In the genomic region with DNA sequence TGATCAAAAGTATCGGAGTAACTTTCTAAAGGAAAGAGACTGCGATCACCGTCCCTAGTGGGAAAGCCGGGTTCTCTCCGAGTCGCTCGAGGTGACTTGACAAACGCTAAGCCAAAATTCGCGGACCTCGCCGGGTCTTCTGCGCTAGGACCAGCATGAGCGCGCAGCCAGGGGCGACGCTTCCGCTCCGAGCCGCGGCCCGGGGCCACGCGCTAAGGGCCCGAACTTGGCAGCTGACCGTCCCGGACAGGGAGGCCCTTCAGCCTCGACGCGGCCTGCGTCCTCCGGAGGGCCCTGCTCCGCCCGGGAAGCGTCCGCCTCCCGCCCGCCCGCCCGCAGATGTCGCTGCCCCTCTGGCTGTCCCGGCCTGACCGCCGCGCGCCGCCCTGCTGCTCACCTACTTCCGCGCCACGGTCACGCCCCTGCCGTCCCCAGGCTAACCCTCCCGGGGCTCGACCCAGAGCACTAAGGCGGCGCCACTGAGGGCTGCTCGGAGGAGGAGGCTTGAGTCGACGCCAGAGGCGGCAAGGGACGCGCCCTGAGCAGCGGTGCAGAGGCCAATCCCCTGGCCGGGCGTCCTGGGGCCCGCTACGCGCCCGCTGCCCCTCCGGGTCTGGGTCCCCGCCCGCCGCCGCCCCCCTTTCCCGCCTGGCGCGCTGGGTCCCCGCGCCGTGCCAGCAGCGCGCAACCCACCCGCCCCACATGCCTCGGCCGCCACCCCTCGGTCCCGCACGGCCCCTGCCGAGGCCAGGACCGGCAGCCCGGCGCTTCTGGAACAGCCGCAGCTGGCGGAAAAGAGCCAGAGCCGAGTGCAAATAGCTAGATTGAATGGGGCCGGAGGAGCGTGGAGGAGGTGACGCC, we compare ENCODE assay signal across 8 cellular contexts. TPM values are rescaled to one million over a fixed set of nuclear protein-coding genes. Genes with fewer than 3 reads are reported as not detected.
DNase-seq lines count a peak whose midpoint lies in the region; ATAC-seq, FAIRE-seq and TF ChIP-seq lines count a peak whose summit lies in the region.

No MANE protein-coding gene starts in this region.

- peak; percentile 38 for TF ChIP-seq POLR2A in GM12891 (IDR thresholded peaks at IDR 0.05; ENCODE audit: low read depth, low read length)

- peak; percentile 45 for ATAC-seq in HG02588 (IDR thresholded peaks at IDR 0.05; ENCODE audit: unreplicated experiment)

- TF ChIP-seq CTCF in astrocyte of the cerebellum (IDR thresholded peaks at IDR 0.05; ENCODE audit: low read depth, low read length, missing control alignments), result no peak

- no peaks in the 10 kb centered on the region for H3K36me3 ChIP-seq in iPS-18a (ENCODE audit: control insufficient read depth, low read depth, low read length)

- H3K4me3 ChIP-seq in astrocyte of the cerebellum (ENCODE audit: low read depth, low read length) (peak overlapping the region; percentile 77), iPS-18a (ENCODE audit: low read length) (peak overlapping the region; percentile 82), skin epidermis (peak overlapping the region; percentile 53 to 83 (median 71))

- in situ Hi-C loops in astrocyte of the cerebellum (cut with HindIII; ENCODE audit: low sequenced_read_pairs), result no loop called here

- no peaks in the 10 kb centered on the region for H3K9me3 ChIP-seq in iPS-18a (ENCODE audit: control insufficient read depth, low read depth, low read length)

- H3K27ac ChIP-seq in iPS-18a (ENCODE audit: low read length) (no peak overlapping the region), skin epidermis (peak overlapping the region; percentile 87 to 99 (median 95))

- FAIRE-seq in GM12891 (lab: Jason Lieb, UNC), result no peak

- peaks cover 7% of the 10 kb centered on the region for H3K4me1 ChIP-seq in iPS-18a (ENCODE audit: control insufficient read depth, low read depth, low read length)

- DNase-seq in GM12891 (ENCODE audit: insufficient read length, low spot score) (peak; percentile 50), NCI-H1105 (lab: John Stamatoyannopoulos, UW) (peak; percentile 74), T1000 (lab: John Stamatoyannopoulos, UW) (peak; percentile 73), astrocyte of the cerebellum (ENCODE audit: low read depth) (no peak), superior temporal gyrus (ENCODE audit: extremely low spot score) (no peak)

- peak overlapping the region; percentile 31 for H3K9ac ChIP-seq in iPS-18a (ENCODE audit: low read length)

- H3K27me3 ChIP-seq in iPS-18a (ENCODE audit: control insufficient read depth, insufficient read depth, low read length), result peaks cover 32% of the 10 kb centered on the region

TF ChIP-seq in GM12891, 5 proteins besides CTCF, POLR2A, EP300 and RAD21:
- TF ChIP-seq TAF1 (IDR thresholded peaks at IDR 0.05; ENCODE audit: low read depth, low read length), result peak; percentile 57
- no peak for TF ChIP-seq SPI1 (IDR thresholded peaks at IDR 0.05; ENCODE audit: low read depth, low read length)
- peak; percentile 14; the same call in 1 of the 2 replicates for TF ChIP-seq POU2F2 (IDR thresholded peaks at IDR 0.05; ENCODE audit: low read depth, low read length)
- peak; percentile 12 for TF ChIP-seq PAX5 (IDR thresholded peaks at IDR 0.05; ENCODE audit: insufficient read depth, low read length, severe bottlenecking)
- TF ChIP-seq POLR2AphosphoS5 (IDR thresholded peaks at IDR 0.05; ENCODE audit: low read depth, low read length), result no peak; the same call in 1 of the 2 replicates
TF ChIP-seq in GM12891: peak in this region for 3.

RNA-seq across cellular contexts. Expression of gene DUSP10, which starts 0.9 kb away (rescaled TPM):
- 21.9 TPM for polyA plus RNA-seq in GM12891 (2012; ENCODE audit: low read depth, missing spikeins)

Comparison
In these comparisons a context has a peak if more than half of its experiments do, and no peak if none do; other contexts are left out.
1. DNase-seq: peak in GM12891 (single experiment), NCI-H1105 (single experiment) and T1000 (single experiment); none in astrocyte of the cerebellum (single experiment) and superior temporal gyrus (single experiment).
2. Peak in every context shown above with its lines, with median percentiles within 50 percentile points of each other: H3K4me3 ChIP-seq.